ENCODE assay signal across 17 cellular contexts in the genomic region with DNA sequence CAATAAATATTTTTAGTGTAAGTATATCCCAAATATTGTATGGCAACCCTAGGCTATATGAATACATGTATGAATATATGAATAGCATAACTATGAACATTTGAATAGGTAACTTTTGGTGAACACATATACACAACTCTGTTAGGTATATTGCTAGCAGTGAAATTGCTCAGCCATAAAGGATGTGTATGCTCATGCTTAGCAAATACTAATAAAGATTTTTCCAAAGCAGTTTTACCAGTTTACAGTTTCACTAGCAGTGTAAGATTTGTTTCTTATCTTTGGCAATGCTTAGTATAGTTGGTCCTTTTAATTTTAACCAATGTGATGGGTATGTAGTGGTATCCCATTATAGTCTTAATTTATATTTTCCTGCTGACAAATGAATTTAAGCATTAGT.
"Had no signal": no experiment of that assay in that cellular context is flagged by ENCODE, and none has a peak within 500 bp of the region (broad histone marks: within the 10 kb centered on the region; RNA-seq: fewer than 3 reads in every experiment).

No MANE protein-coding gene starts in this region.

- H3K4me3 ChIP-seq: SJSA1, SK-N-MC had no signal

- H3K27ac ChIP-seq: HL-60, RWPE1, SJSA1, SK-N-MC had no signal

- H3K9me3 ChIP-seq: SJSA1 had no signal

- DNase-seq: Karpas-422, KG1, MM.1S, NCI-H1092 treated with DMSO at 0.1 percent for 48 hours, NCI-H1436, NCI-H187, NCI-H2081 treated with DMSO at 0.1 percent for 48 hours, NCI-H2171, NCI-H226, NCI-H510A, NCI-H524 treated with DMSO at 0.1 percent for 48 hours, SHP77 had no signal

- ATAC-seq: Panc1 had no signal

- H3K36me3 ChIP-seq: SJSA1 had no signal
